9 cellular contexts compared by ENCODE assay signal in genomic region chr3:4994823-4995499, GRCh38. TPM values are rescaled to one million over a fixed set of nuclear protein-coding genes. Genes with fewer than 3 reads are reported as not detected.
DNase-seq lines count a peak whose midpoint lies in the region; ATAC-seq lines count a peak whose summit lies in the region.
"Had no signal": no experiment of that assay in that cellular context is flagged by ENCODE, and none has a peak within 500 bp of the region (broad histone marks: within the 10 kb centered on the region; RNA-seq: fewer than 3 reads in every experiment).

No MANE protein-coding gene starts in this region.

- no peak overlapping the region for H3K4ac ChIP-seq in neuronal stem cell (ENCODE audit: low read length)

- no CpG with 5 or more reads among the region's 11 CpGs for WGBS in neuronal stem cell (ENCODE audit: extremely low coverage in 2 of 2, insufficient read length in 2 of 2, insufficient replicate concordance in 1 of 2), 2 donors

- no peak overlapping the region for H2BK12ac ChIP-seq in neuronal stem cell (ENCODE audit: low read length)

- DNase-seq in MG63, result peak; percentile 86
- peak; percentile 94 for DNase-seq in epithelial cell of prostate (ENCODE audit: low read depth, low spot score)
- DNase-seq in neuronal stem cell (ENCODE audit: low spot score), result no peak
- DNase-seq in RPMI8226, result no peak
- no peak for DNase-seq in activated T-cell treated with anti-CD3 and anti-CD28 coated beads, Interleukin-2, amount 50 U/mL, for 1 hour

- H2BK120ac ChIP-seq in neuronal stem cell (ENCODE audit: low read depth, low read length), result no peak overlapping the region

- ATAC-seq in GM19455 (IDR thresholded peaks at IDR 0.05; ENCODE audit: unreplicated experiment) (peak; percentile 52), GM19324 (IDR thresholded peaks at IDR 0.05; ENCODE audit: low FRiP score, unreplicated experiment) (no peak), GM21526 (IDR thresholded peaks at IDR 0.05; ENCODE audit: low FRiP score, unreplicated experiment) (no peak)

- H3K9ac ChIP-seq in neuronal stem cell (ENCODE audit: low read depth, low read length, poor library complexity), result no peak overlapping the region

- peak overlapping the region; percentile 98 for H3K27ac ChIP-seq in epithelial cell of prostate
- H3K27ac ChIP-seq in neuronal stem cell (replicated peaks; ENCODE audit: low read length), result no peak overlapping the region
- H3K27ac ChIP-seq: SK-N-MC had no signal

- no peak overlapping the region for H3K4me2 ChIP-seq in neuronal stem cell (ENCODE audit: insufficient read depth, low read length, poor library complexity, severe bottlenecking)

- H3K4me1 ChIP-seq in neuronal stem cell (ENCODE audit: control insufficient read depth in 2 of 2, insufficient read depth in 1 of 2, low read depth in 1 of 2, low read length in 2 of 2), result peaks cover 0 to 4% of the 10 kb centered on the region in 2 donors

- H3K4me3 ChIP-seq in MG63 (no peak overlapping the region), neuronal stem cell (ENCODE audit: low read length in 2 of 2) (no peak overlapping the region)
- H3K4me3 ChIP-seq: SK-N-MC had no signal

- H2BK5ac ChIP-seq in neuronal stem cell (ENCODE audit: low read length), result no peak overlapping the region

- H2BK15ac ChIP-seq in neuronal stem cell (ENCODE audit: low read length), result no peak overlapping the region

- no peaks in the 10 kb centered on the region for H3K79me1 ChIP-seq in neuronal stem cell (ENCODE audit: low read depth, low read length)

- H3K36me3 ChIP-seq in MG63, result no peaks in the 10 kb centered on the region
- H3K36me3 ChIP-seq in neuronal stem cell (replicated peaks in 1 of 2; ENCODE audit: control insufficient read depth in 2 of 2, insufficient read depth in 2 of 2, low read length in 2 of 2), result no peaks in the 10 kb centered on the region

- H4K8ac ChIP-seq in neuronal stem cell (ENCODE audit: low read depth, low read length), result no peak overlapping the region

- H3K27me3 ChIP-seq in MG63, result no peaks in the 10 kb centered on the region
- H3K27me3 ChIP-seq in neuronal stem cell (ENCODE audit: control insufficient read depth in 3 of 3, insufficient read depth in 3 of 3, low read depth in 1 of 3, low read length in 3 of 3), result no peaks in the 10 kb centered on the region

- peak overlapping the region; percentile 76 for H2AFZ ChIP-seq in neuronal stem cell (ENCODE audit: low read length)

- H3K14ac ChIP-seq in neuronal stem cell (ENCODE audit: low read length), result no peak overlapping the region

- H4K91ac ChIP-seq in neuronal stem cell (ENCODE audit: low read depth, low read length, poor library complexity), result no peak overlapping the region

- peak overlapping the region; percentile 1 for H3K18ac ChIP-seq in neuronal stem cell (ENCODE audit: low read length)

- no peak overlapping the region for H2AK5ac ChIP-seq in neuronal stem cell (ENCODE audit: low read depth, low read length)

- H3K23ac ChIP-seq in neuronal stem cell (ENCODE audit: low read depth, low read length, poor library complexity), result no peak overlapping the region

- H3K9me3 ChIP-seq in MG63 (no peaks in the 10 kb centered on the region), neuronal stem cell (replicated peaks in 1 of 2; ENCODE audit: control insufficient read depth in 2 of 2, insufficient read depth in 1 of 2, low read depth in 1 of 2, low read length in 2 of 2) (no peaks in the 10 kb centered on the region)

RNA-seq across cellular contexts. Expression of gene BHLHE40, which starts 15.7 kb away (rescaled TPM):
- 2.6 TPM in 2 replicates for total RNA-seq in MG63 (2014; rRNA removed; shearing (Covaris generic); ENCODE audit: low replicate concordance)
- polyA plus RNA-seq in neuronal stem cell (2013, experiment 1 of 2), result 0.20 TPM
- polyA plus RNA-seq in neuronal stem cell (2013, experiment 2 of 2), result 0.22 TPM

Comparison
In these comparisons a context has a peak if more than half of its experiments do, and no peak if none do; other contexts are left out.
1. DNase-seq: peak in MG63 (single experiment) and epithelial cell of prostate (single experiment); none in neuronal stem cell (single experiment), RPMI8226 (single experiment) and activated T-cell treated with anti-CD3 and anti-CD28 coated beads, Interleukin-2, amount 50 U/mL, for 1 hour (single experiment).